In the genomic region with DNA sequence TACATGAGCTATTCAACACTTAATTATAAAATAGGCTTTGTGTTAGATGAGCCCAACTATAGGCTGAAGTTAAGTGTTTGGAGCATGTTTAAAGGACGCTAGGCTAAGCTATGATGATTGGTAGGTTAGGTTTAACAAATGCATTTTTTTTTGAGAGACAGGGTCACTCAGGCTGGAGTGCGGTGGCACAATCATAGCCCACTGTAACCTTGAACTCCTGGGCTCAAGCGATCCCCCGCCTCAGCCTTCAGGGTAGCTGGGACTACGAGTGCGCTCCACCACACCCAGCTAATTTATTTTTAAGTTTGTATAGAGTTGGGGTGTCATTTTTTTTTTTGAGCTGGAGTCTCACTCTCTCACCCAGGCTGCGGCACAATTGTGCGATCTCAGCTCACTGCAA, we compare ENCODE assay signal across 9 cellular contexts. TPM values are rescaled to one million over a fixed set of nuclear protein-coding genes. Genes with fewer than 3 reads are reported as not detected.
"Had no signal": no experiment of that assay in that cellular context is flagged by ENCODE, and none has a peak within 500 bp of the region (broad histone marks: within the 10 kb centered on the region; RNA-seq: fewer than 3 reads in every experiment).

No MANE protein-coding gene starts in this region.

- ATAC-seq: K562 had no signal

- DNase-seq: IMR-90, KBM-7, KG1 had no signal

- H3K27ac ChIP-seq: HL-60 had no signal

- H3K4me3 ChIP-seq: K562 had no signal

- FAIRE-seq: HTR-8/SVneo, K562 had no signal

RNA-seq across cellular contexts. Expression of a gene that starts 19.3 kb away (rescaled TPM):
- total RNA-seq: HT1080, IMR-90 had no signal
- polyA plus RNA-seq: IMR-90 had no signal

RNA-seq across cellular contexts. Expression of a gene that starts 45.3 kb away (rescaled TPM):
- total RNA-seq: HT1080, IMR-90, K562 had no signal
- polyA plus RNA-seq: IgD-negative memory B cell, IMR-90, K562 had no signal

RNA-seq across cellular contexts. Expression of a gene that starts 50.9 kb away (rescaled TPM):
- total RNA-seq: HT1080, IMR-90, K562 had no signal
- polyA plus RNA-seq: IgD-negative memory B cell, IMR-90, K562 had no signal

RNA-seq across cellular contexts. Expression of a gene that starts 53.9 kb away (rescaled TPM):
- total RNA-seq: HT-29, HT1080, IMR-90 had no signal
- polyA plus RNA-seq: IMR-90 had no signal
